Comparison of ENCODE assay signal across 19 cellular contexts in genomic region chr2:68447118-68447517, GRCh38. TPM values are rescaled to one million over a fixed set of nuclear protein-coding genes. Genes with fewer than 3 reads are reported as not detected.
DNase-seq lines count a peak whose midpoint lies in the region; ATAC-seq and TF ChIP-seq lines count a peak whose summit lies in the region.
"Had no signal": no experiment of that assay in that cellular context is flagged by ENCODE, and none has a peak within 500 bp of the region (broad histone marks: within the 10 kb centered on the region; RNA-seq: fewer than 3 reads in every experiment).

No MANE protein-coding gene starts in this region.

- H4K91ac ChIP-seq in neuronal stem cell (ENCODE audit: low read depth, low read length, poor library complexity) = no peak overlapping the region

- no peaks in the 10 kb centered on the region for H3K27me3 ChIP-seq in neuronal stem cell (ENCODE audit: control insufficient read depth in 3 of 3, insufficient read depth in 3 of 3, low read depth in 1 of 3, low read length in 3 of 3)
- H3K27me3 ChIP-seq: BE2C, BLaER1 had no signal

- H2BK120ac ChIP-seq in neuronal stem cell (ENCODE audit: low read depth, low read length) = no peak overlapping the region

- no peaks in the 10 kb centered on the region for H3K36me3 Mint-ChIP-seq in activated T-helper 1 cell treated with anti-CD3 and anti-CD28 coated beads, Interleukin-12 subunit alpha, Interleukin-12 subunit beta, Interleukin-2, Interleukin-4 antibody, amounts not matched to agents 30 ng/mL and 10 ng/mL and 1 ng/mL, durations not matched to agents 14 hours and 24 hours and 36 hours (ENCODE audit: low read depth)
- no peaks in the 10 kb centered on the region for H3K36me3 Mint-ChIP-seq in endothelial cell (ENCODE audit: low read depth, unreplicated experiment)
- H3K36me3 Mint-ChIP-seq in activated T-cell treated with anti-CD3 and anti-CD28 coated beads, Interleukin-2, amount 50 U/mL, for 24 hours (ENCODE audit: low read depth) = no peaks in the 10 kb centered on the region
- H3K36me3 Mint-ChIP-seq: CD14-positive monocyte; CD4-positive, alpha-beta memory T cell; CD4-positive, CD25-positive, alpha-beta regulatory T cell had no signal

- no peaks in the 10 kb centered on the region for H3K4me1 Mint-ChIP-seq in activated T-helper 1 cell treated with anti-CD3 and anti-CD28 coated beads, Interleukin-12 subunit alpha, Interleukin-12 subunit beta, Interleukin-2, Interleukin-4 antibody, amounts not matched to agents 30 ng/mL and 10 ng/mL and 1 ng/mL, durations not matched to agents 14 hours and 24 hours and 36 hours (ENCODE audit: low read depth)
- no peaks in the 10 kb centered on the region for H3K4me1 Mint-ChIP-seq in endothelial cell (ENCODE audit: unreplicated experiment)
- H3K4me1 Mint-ChIP-seq in activated T-cell treated with anti-CD3 and anti-CD28 coated beads, Interleukin-2, amount 50 U/mL, for 24 hours (ENCODE audit: low read depth) = peaks cover 1% of the 10 kb centered on the region

- H3K9me3 ChIP-seq in neuronal stem cell (replicated peaks in 1 of 2; ENCODE audit: control insufficient read depth in 2 of 2, insufficient read depth in 1 of 2, low read depth in 1 of 2, low read length in 2 of 2) = no peaks in the 10 kb centered on the region
- H3K9me3 ChIP-seq: BE2C, Caco-2 had no signal

- DNase-seq in Right ventricle myocardium inferior (ENCODE audit: missing footprints) (peak; percentile 56), left cardiac atrium (no peak), endothelial cell (ENCODE audit: low spot score) (no peak), neuronal stem cell (ENCODE audit: low spot score) (no peak), AML-193 (lab: John Stamatoyannopoulos, UW) (no peak)
- DNase-seq in activated T-helper 1 cell treated with anti-CD3 and anti-CD28 coated beads, Interleukin-12 subunit alpha, Interleukin-12 subunit beta, Interleukin-2, Interleukin-4 antibody, amounts not matched to agents 30 ng/mL and 10 ng/mL and 1 ng/mL, durations not matched to agents 14 hours and 24 hours and 36 hours (ENCODE audit: low spot score) = no peak
- no peak for DNase-seq in activated T-cell treated with anti-CD3 and anti-CD28 coated beads, Interleukin-2, amount 50 U/mL, for 24 hours
- DNase-seq: 8988T, BE2C, C1 segment of cervical spinal cord, Caco-2, Calu3, DMS79 treated with DMSO at 0.1 percent for 48 hours, GF-D8 had no signal

- H3K27ac ChIP-seq in neuronal stem cell (replicated peaks; ENCODE audit: low read length) = no peak overlapping the region
- H3K27ac ChIP-seq: BLaER1 had no signal

- no peak overlapping the region for H3K23ac ChIP-seq in neuronal stem cell (ENCODE audit: low read depth, low read length, poor library complexity)

- H2BK15ac ChIP-seq in neuronal stem cell (ENCODE audit: low read length) = no peak overlapping the region

- H3K4me1 ChIP-seq in neuronal stem cell (ENCODE audit: control insufficient read depth in 2 of 2, insufficient read depth in 1 of 2, low read depth in 1 of 2, low read length in 2 of 2) = no peaks in the 10 kb centered on the region
- H3K4me1 ChIP-seq: BE2C, BLaER1, Caco-2 had no signal

- no peak overlapping the region for H2AK5ac ChIP-seq in neuronal stem cell (ENCODE audit: low read depth, low read length)

- H2AFZ ChIP-seq in neuronal stem cell (ENCODE audit: low read length) = peak overlapping the region; percentile 29

- H3K36me3 ChIP-seq in neuronal stem cell (replicated peaks in 1 of 2; ENCODE audit: control insufficient read depth in 2 of 2, insufficient read depth in 2 of 2, low read length in 2 of 2) = no peaks in the 10 kb centered on the region
- H3K36me3 ChIP-seq: BE2C, BLaER1 had no signal

- ATAC-seq in Right ventricle myocardium inferior = no peak
- no peak for ATAC-seq in left cardiac atrium
- ATAC-seq in GM19324 (IDR thresholded peaks at IDR 0.05; ENCODE audit: low FRiP score, unreplicated experiment) = no peak

- H3K4me3 Mint-ChIP-seq in activated T-helper 1 cell treated with anti-CD3 and anti-CD28 coated beads, Interleukin-12 subunit alpha, Interleukin-12 subunit beta, Interleukin-2, Interleukin-4 antibody, amounts not matched to agents 30 ng/mL and 10 ng/mL and 1 ng/mL, durations not matched to agents 14 hours and 24 hours and 36 hours = no peak overlapping the region
- H3K4me3 Mint-ChIP-seq in endothelial cell (ENCODE audit: unreplicated experiment) = no peak overlapping the region
- no peak overlapping the region for H3K4me3 Mint-ChIP-seq in activated T-cell treated with anti-CD3 and anti-CD28 coated beads, Interleukin-2, amount 50 U/mL, for 24 hours
- H3K4me3 Mint-ChIP-seq: CD14-positive monocyte; CD4-positive, alpha-beta memory T cell; CD4-positive, CD25-positive, alpha-beta regulatory T cell had no signal

- no peak overlapping the region for H3K4me2 ChIP-seq in neuronal stem cell (ENCODE audit: insufficient read depth, low read length, poor library complexity, severe bottlenecking)
- H3K4me2 ChIP-seq: BLaER1 had no signal

- no CpG with 5 or more reads among the region's 16 CpGs for WGBS in neuronal stem cell (ENCODE audit: extremely low coverage in 2 of 2, insufficient read length in 2 of 2, insufficient replicate concordance in 1 of 2), 2 donors

- H3K9me3 Mint-ChIP-seq in activated T-helper 1 cell treated with anti-CD3 and anti-CD28 coated beads, Interleukin-12 subunit alpha, Interleukin-12 subunit beta, Interleukin-2, Interleukin-4 antibody, amounts not matched to agents 30 ng/mL and 10 ng/mL and 1 ng/mL, durations not matched to agents 14 hours and 24 hours and 36 hours = no peaks in the 10 kb centered on the region
- no peaks in the 10 kb centered on the region for H3K9me3 Mint-ChIP-seq in endothelial cell (ENCODE audit: unreplicated experiment)
- no peaks in the 10 kb centered on the region for H3K9me3 Mint-ChIP-seq in activated T-cell treated with anti-CD3 and anti-CD28 coated beads, Interleukin-2, amount 50 U/mL, for 24 hours

- no peak for TF ChIP-seq CTCF in endothelial cell (IDR thresholded peaks at IDR 0.05; ENCODE audit: unreplicated experiment)

- H3K18ac ChIP-seq in neuronal stem cell (ENCODE audit: low read length) = peak overlapping the region; percentile 48

- no peak overlapping the region for H2BK12ac ChIP-seq in neuronal stem cell (ENCODE audit: low read length)

- H3K4ac ChIP-seq in neuronal stem cell (ENCODE audit: low read length) = no peak overlapping the region

- H3K4me3 ChIP-seq in neuronal stem cell (ENCODE audit: low read length in 2 of 2) = no peak overlapping the region
- H3K4me3 ChIP-seq: BLaER1 had no signal

- intact Hi-C loops in Right ventricle myocardium inferior (cut with DNase I) = no loop called here
- intact Hi-C loops in left cardiac atrium (cut with DNase I) = no loop called here
- intact Hi-C loops in activated T-helper 1 cell treated with anti-CD3 and anti-CD28 coated beads, Interleukin-12 subunit alpha, Interleukin-12 subunit beta, Interleukin-2, Interleukin-4 antibody, amounts not matched to agents 30 ng/mL and 10 ng/mL and 1 ng/mL, durations not matched to agents 14 hours and 24 hours and 36 hours (cut with micrococcal nuclease) = no loop called here

- H3K27me3 Mint-ChIP-seq in activated T-helper 1 cell treated with anti-CD3 and anti-CD28 coated beads, Interleukin-12 subunit alpha, Interleukin-12 subunit beta, Interleukin-2, Interleukin-4 antibody, amounts not matched to agents 30 ng/mL and 10 ng/mL and 1 ng/mL, durations not matched to agents 14 hours and 24 hours and 36 hours (ENCODE audit: insufficient read depth) = peaks cover 8% of the 10 kb centered on the region
- peaks cover 2% of the 10 kb centered on the region for H3K27me3 Mint-ChIP-seq in endothelial cell (ENCODE audit: unreplicated experiment)
- H3K27me3 Mint-ChIP-seq in activated T-cell treated with anti-CD3 and anti-CD28 coated beads, Interleukin-2, amount 50 U/mL, for 24 hours = no peaks in the 10 kb centered on the region
- H3K27me3 Mint-ChIP-seq: CD4-positive, alpha-beta memory T cell had no signal

- H3K27ac Mint-ChIP-seq in activated T-helper 1 cell treated with anti-CD3 and anti-CD28 coated beads, Interleukin-12 subunit alpha, Interleukin-12 subunit beta, Interleukin-2, Interleukin-4 antibody, amounts not matched to agents 30 ng/mL and 10 ng/mL and 1 ng/mL, durations not matched to agents 14 hours and 24 hours and 36 hours = peak overlapping the region; percentile 5
- peak overlapping the region; percentile 41 for H3K27ac Mint-ChIP-seq in endothelial cell (ENCODE audit: unreplicated experiment)
- H3K27ac Mint-ChIP-seq in activated T-cell treated with anti-CD3 and anti-CD28 coated beads, Interleukin-2, amount 50 U/mL, for 24 hours = no peak overlapping the region
- H3K27ac Mint-ChIP-seq: CD4-positive, CD25-positive, alpha-beta regulatory T cell had no signal

- H2BK5ac ChIP-seq in neuronal stem cell (ENCODE audit: low read length) = no peak overlapping the region

- no peak overlapping the region for H3K14ac ChIP-seq in neuronal stem cell (ENCODE audit: low read length)

- H4K8ac ChIP-seq in neuronal stem cell (ENCODE audit: low read depth, low read length) = no peak overlapping the region

- no peaks in the 10 kb centered on the region for H3K79me1 ChIP-seq in neuronal stem cell (ENCODE audit: low read depth, low read length)

- no peak overlapping the region for H3K9ac ChIP-seq in neuronal stem cell (ENCODE audit: low read depth, low read length, poor library complexity)
- H3K9ac ChIP-seq: BLaER1 had no signal

RNA-seq across cellular contexts. Expression of gene FBXO48, which starts 20.0 kb away (rescaled TPM):
- total RNA-seq in Right ventricle myocardium inferior (1.1 TPM), left cardiac atrium (1 to 10 TPM in 1 of 2 donors, under 1 TPM in 1; 0.60 to 1.4 TPM), endothelial cell (ENCODE audit: unreplicated experiment) (1.6 TPM)
- total RNA-seq in activated T-helper 1 cell treated with anti-CD3 and anti-CD28 coated beads, Interleukin-12 subunit alpha, Interleukin-12 subunit beta, Interleukin-2, Interleukin-4 antibody, amounts not matched to agents 30 ng/mL and 10 ng/mL and 1 ng/mL, durations not matched to agents 14 hours and 24 hours and 36 hours = 1.3 and 1.4 TPM in 2 replicates
- polyA plus RNA-seq in neuronal stem cell (2013, experiment 1 of 2) = 2.7 TPM
- 2.6 TPM for polyA plus RNA-seq in neuronal stem cell (2013, experiment 2 of 2)

RNA-seq across cellular contexts. Expression of gene APLF, which starts 20.3 kb away (rescaled TPM):
- total RNA-seq in Right ventricle myocardium inferior (3.8 TPM), left cardiac atrium (1 to 10 TPM; 4.6 to 5.5 TPM), endothelial cell (ENCODE audit: unreplicated experiment) (12.9 TPM)
- total RNA-seq in activated T-helper 1 cell treated with anti-CD3 and anti-CD28 coated beads, Interleukin-12 subunit alpha, Interleukin-12 subunit beta, Interleukin-2, Interleukin-4 antibody, amounts not matched to agents 30 ng/mL and 10 ng/mL and 1 ng/mL, durations not matched to agents 14 hours and 24 hours and 36 hours = 2.3 and 3.0 TPM in 2 replicates
- 3.2 TPM for polyA plus RNA-seq in neuronal stem cell (2013, experiment 1 of 2)
- polyA plus RNA-seq in neuronal stem cell (2013, experiment 2 of 2) = 3.5 TPM
